8 cellular contexts compared by ENCODE assay signal in the genomic region with DNA sequence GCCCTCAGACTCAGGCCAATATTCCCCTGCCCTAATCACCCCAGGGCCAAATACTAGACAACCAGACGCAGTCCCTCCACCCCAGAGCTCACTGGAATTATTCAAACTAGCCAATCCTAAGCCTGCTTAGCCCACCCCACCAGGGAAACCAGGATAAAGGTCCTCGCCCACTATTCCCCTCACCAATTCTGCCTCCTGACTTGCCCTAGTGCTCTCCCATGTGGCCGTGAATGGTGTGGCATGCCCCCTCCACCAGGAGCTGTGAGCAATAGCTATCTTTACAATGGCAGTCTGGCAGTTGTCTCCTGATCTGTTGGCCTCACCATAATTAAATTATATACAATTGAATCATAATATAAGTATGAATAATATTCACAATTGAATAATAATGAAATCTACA. TPM values are rescaled to one million over a fixed set of nuclear protein-coding genes. Genes with fewer than 3 reads are reported as not detected.
A peak's percentile ranks its signal among the peaks of the same experiment; 100 is the strongest.
DNase-seq lines count a peak whose midpoint lies in the region; ATAC-seq, FAIRE-seq and TF ChIP-seq lines count a peak whose summit lies in the region.

No MANE protein-coding gene starts in this region.

- in situ Hi-C loops in SK-MEL-5 (cut with HindIII; ENCODE audit: low pct_unique_long_range_greater_than_20kb, low sequenced_read_pairs): no loop called here

- TF ChIP-seq CTCF in Caco-2 (IDR thresholded peaks at IDR 0.05; ENCODE audit: insufficient read depth in 1 of 2, low read depth in 1 of 2, low read length in 1 of 2, severe bottlenecking in 1 of 2, unreplicated experiment in 1 of 2) (peak; percentile 53 to 59), keratinocyte (optimal IDR thresholded peaks at IDR 0.05 in 1 of 3, IDR thresholded peaks at IDR 0.05 in 1 of 3, conservative IDR thresholded peaks at IDR 0.05 in 1 of 3; ENCODE audit: extremely low read depth in 1 of 3, insufficient read depth in 2 of 3, low read length in 3 of 3) (peak in 2 of 3 experiments; percentile 33 to 60), vagina (IDR thresholded peaks at IDR 0.05) (no peak)

- no peaks in the 10 kb centered on the region for H3K36me3 Mint-ChIP-seq in Caco-2 (ENCODE audit: insufficient read depth, unreplicated experiment)

- H3K9me3 ChIP-seq in Caco-2 (no peaks in the 10 kb centered on the region), keratinocyte (ENCODE audit: control insufficient read depth, low read depth, low read length) (no peaks in the 10 kb centered on the region), vagina (no peaks in the 10 kb centered on the region)

- H3K36me3 ChIP-seq in Caco-2 (ENCODE audit: control insufficient read depth, insufficient read depth, low read length): no peaks in the 10 kb centered on the region
- no peaks in the 10 kb centered on the region for H3K36me3 ChIP-seq in H7 (replicated peaks; ENCODE audit: control insufficient read depth, insufficient read depth, low read length)
- no peaks in the 10 kb centered on the region for H3K36me3 ChIP-seq in keratinocyte (ENCODE audit: control insufficient read depth in 2 of 2, extremely low read depth in 1 of 2, insufficient read depth in 2 of 2, low read length in 2 of 2)
- H3K36me3 ChIP-seq in vagina: no peaks in the 10 kb centered on the region

- H2AFZ ChIP-seq in keratinocyte (ENCODE audit: control insufficient read depth, low read length): no peak overlapping the region

- FAIRE-seq in keratinocyte (lab: Jason Lieb, UNC): no peak

- ATAC-seq in GM21576 (IDR thresholded peaks at IDR 0.05; ENCODE audit: unreplicated experiment): no peak
- ATAC-seq in HG02970 (IDR thresholded peaks at IDR 0.05; ENCODE audit: low FRiP score, unreplicated experiment): no peak

- no peaks in the 10 kb centered on the region for H3K4me1 Mint-ChIP-seq in Caco-2 (ENCODE audit: low read depth, unreplicated experiment)

- no peak overlapping the region for H3K4me2 ChIP-seq in keratinocyte (ENCODE audit: control insufficient read depth, extremely low read depth, insufficient read depth, low read depth, low read length)

- no peaks in the 10 kb centered on the region for H3K4me1 ChIP-seq in Caco-2
- H3K4me1 ChIP-seq in keratinocyte (ENCODE audit: control insufficient read depth, extremely low read depth, insufficient read depth, low read length): no peaks in the 10 kb centered on the region
- H3K4me1 ChIP-seq in vagina: no peaks in the 10 kb centered on the region

- dilution Hi-C loops in keratinocyte (cut with MboI; ENCODE audit: extremely low pct_ligation_motif_present, low sequenced_read_pairs): no loop called here

- H3K4me3 Mint-ChIP-seq in Caco-2 (ENCODE audit: unreplicated experiment): no peak overlapping the region

- H3K27me3 Mint-ChIP-seq in Caco-2 (ENCODE audit: insufficient read depth, unreplicated experiment): peaks cover 12% of the 10 kb centered on the region

- no peak overlapping the region for H3K27ac Mint-ChIP-seq in Caco-2 (ENCODE audit: unreplicated experiment)

- H3K9me1 ChIP-seq in keratinocyte (ENCODE audit: control insufficient read depth, extremely low read depth, insufficient read depth, low read length): no peaks in the 10 kb centered on the region

- intact Hi-C loops in Caco-2 (cut with micrococcal nuclease; ENCODE audit: unreplicated experiment) (no loop called here), vagina (cut with DNase I) (loop anchor here (5.0 kb wide), 1 partner anchor 288 kb away; no protein-coding TSS in a partner anchor)

- H4K20me1 ChIP-seq in keratinocyte (ENCODE audit: control insufficient read depth, extremely low read depth, insufficient read depth, low read length): no peaks in the 10 kb centered on the region

- no peaks in the 10 kb centered on the region for H3K9me3 Mint-ChIP-seq in Caco-2 (ENCODE audit: unreplicated experiment)

- no peak for TF ChIP-seq POLR2A in vagina (IDR thresholded peaks at IDR 0.05)

- H3K4me3 ChIP-seq in Caco-2 (ENCODE audit: low read depth, low read length) (no peak overlapping the region), H7 (ENCODE audit: insufficient read depth, low read depth, low read length) (no peak overlapping the region), keratinocyte (ENCODE audit: control insufficient read depth in 2 of 3, extremely low read depth in 1 of 3, insufficient read depth in 2 of 3, low read depth in 1 of 3, low read length in 3 of 3) (no peak overlapping the region), vagina (no peak overlapping the region)

- DNase-seq in Caco-2 (peak in 1 of 2 experiments; percentile 38), H7 (peak; percentile 78), SK-MEL-5 (ENCODE audit: low read depth, low spot score) (peak; percentile 46), keratinocyte (ENCODE audit: low read depth, low spot score) (no peak), kidney tubule cell (ENCODE audit: low spot score) (no peak), vagina (ENCODE audit: extremely low spot score in 2 of 2) (no peak)

- CTCF ChIA-PET in Caco-2 (lab: Charles Lee): interaction anchor here (0.5 to 1.3 kb wide), 9 partner anchors 8 to 473 kb away, joined by 3 to 13 read pairs (median 3); no protein-coding TSS in a partner anchor

- H3K27me3 ChIP-seq in Caco-2 (replicated peaks; ENCODE audit: control insufficient read depth, insufficient read depth, low read length): no peaks in the 10 kb centered on the region
- no peaks in the 10 kb centered on the region for H3K27me3 ChIP-seq in H7 (ENCODE audit: control insufficient read depth, insufficient read depth, low read length)
- H3K27me3 ChIP-seq in keratinocyte (ENCODE audit: control insufficient read depth, extremely low read depth, insufficient read depth, low read length): peaks cover 5% of the 10 kb centered on the region
- H3K27me3 ChIP-seq in vagina: no peaks in the 10 kb centered on the region

- POLR2A ChIA-PET in Caco-2 (lab: Charles Lee): no interaction called here

- BruUV-seq in Caco-2 (replicated peaks; lab: Mats Ljungman, UMichigan): no TSS peak

- H3K9ac ChIP-seq in keratinocyte (ENCODE audit: control insufficient read depth, extremely low read depth, insufficient read depth, low read length): no peak overlapping the region

- H3K79me2 ChIP-seq in keratinocyte (ENCODE audit: control insufficient read depth, insufficient read depth, low read length): no peaks in the 10 kb centered on the region

- H3K27ac ChIP-seq in keratinocyte (ENCODE audit: control insufficient read depth, insufficient read depth, low read length) (no peak overlapping the region), vagina (no peak overlapping the region)

RNA-seq across cellular contexts. Expression of a gene that starts 42.3 kb away (rescaled TPM):
- not detected in 2 replicates for total RNA-seq in Caco-2 (2022)
- total RNA-seq in H7 (2014; rRNA removed; shearing (Covaris generic)): 0.22 and 0.31 TPM in 2 replicates
- 0.13 TPM in 1 of 2 replicates, not detected in the other for total RNA-seq in SK-MEL-5 (2014; rRNA removed; shearing (Covaris generic))
- polyA plus RNA-seq in SK-MEL-5 (2015; cell fraction: cytosol; rRNA removed): 0.04 TPM in 1 of 2 replicates, not detected in the other
- not detected in 2 replicates for polyA plus RNA-seq in SK-MEL-5 (2015; cell fraction: nucleus; rRNA removed)
- 0.03 to 0.04 TPM (median 0.03 TPM) in 3 replicates for polyA plus RNA-seq in keratinocyte
- polyA plus RNA-seq in keratinocyte (2011; ENCODE audit: low read depth): 0.20 TPM
- polyA plus RNA-seq in keratinocyte (2011; cell fraction: cytosol; rRNA removed): 0.04 TPM in 1 of 2 replicates, not detected in the other
- polyA plus RNA-seq in keratinocyte (2011; cell fraction: nucleus; rRNA removed): 0.13 and 0.17 TPM in 2 replicates
- polyA plus RNA-seq in keratinocyte (2012; ENCODE audit: low replicate concordance): 0.23 TPM in 1 of 2 replicates, not detected in the other
- polyA minus RNA-seq in keratinocyte: 0.10 TPM in 1 of 3 replicates, not detected in the others
- not detected for polyA minus RNA-seq in keratinocyte (2011; cell fraction: cytosol; rRNA and poly(A)+ RNA removed)
- 0.21 TPM in 1 of 2 replicates, not detected in the other for polyA minus RNA-seq in keratinocyte (2011; cell fraction: nucleus; rRNA and poly(A)+ RNA removed)
- 1.7 TPM for total RNA-seq in vagina

Comparison
In these comparisons a context has a peak if more than half of its experiments do, and no peak if none do; other contexts are left out.
1. DNase-seq: peak in H7 (single experiment) and SK-MEL-5 (single experiment); none in keratinocyte (single experiment), kidney tubule cell (single experiment) and vagina (0 of 2).
2. CTCF ChIP-seq: peak in Caco-2 (2 of 2) and keratinocyte (2 of 3); none in vagina (0 of 3).